ENCODE assay signal across 8 cellular contexts in the genomic region with DNA sequence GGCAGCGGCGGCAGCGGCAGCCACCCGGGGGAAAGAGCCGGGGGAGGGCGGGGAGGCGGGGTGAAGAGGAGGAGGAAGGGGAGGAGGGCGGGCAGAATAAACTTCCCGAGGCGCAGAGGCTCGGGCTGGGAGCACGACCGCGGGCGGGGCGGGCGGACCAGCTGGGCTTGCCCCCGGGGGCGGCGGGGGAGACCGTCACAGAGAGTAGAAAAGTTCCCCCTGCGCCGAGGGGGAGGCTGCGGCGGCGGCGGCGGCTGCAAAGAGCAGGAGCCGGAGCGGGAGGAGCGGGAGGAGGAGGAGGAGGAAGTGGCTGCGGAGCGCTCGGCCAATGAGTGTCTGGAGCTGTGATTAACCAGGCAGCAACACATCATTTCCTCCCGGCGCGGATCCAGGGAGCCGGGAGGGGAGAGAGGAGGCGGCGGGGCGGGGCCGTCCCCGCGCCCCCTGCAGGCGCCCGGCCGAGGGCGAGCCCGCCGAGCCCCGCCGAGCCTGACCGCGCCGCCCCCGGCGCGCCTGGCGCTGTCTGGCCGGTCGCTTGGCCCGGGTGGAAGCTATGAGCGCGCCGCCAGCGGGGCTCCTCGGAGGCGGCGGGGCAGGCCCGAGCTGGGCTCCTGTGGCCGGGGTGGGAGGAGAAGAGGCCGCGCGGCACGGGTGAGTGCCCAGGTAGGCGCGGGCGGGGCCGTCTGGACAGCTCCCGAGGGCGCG. TPM values are rescaled to one million over a fixed set of nuclear protein-coding genes. Genes with fewer than 3 reads are reported as not detected.
A peak's percentile ranks its signal among the peaks of the same experiment; 100 is the strongest.
DNase-seq lines count a peak whose midpoint lies in the region; ATAC-seq and TF ChIP-seq lines count a peak whose summit lies in the region.

A gene (minus strand): TSS at position 265 of the 705 bp plus-strand sequence. CDS start 76,837 bp downstream, outside the sequence.

- in situ Hi-C loops in Panc1 (cut with HindIII; ENCODE audit: low pct_unique_long_range_greater_than_20kb, low sequenced_read_pairs), result no loop called here

- DNase-seq in DMS114 treated with DMSO at 0.1 percent for 48 hours (lab: John Stamatoyannopoulos, UW; ENCODE audit: unreplicated experiment), result peak; percentile 86
- no peak for DNase-seq in Panc1 (ENCODE audit: low read depth, low spot score)
- DNase-seq in activated T-cell treated with anti-CD3 and anti-CD28 coated beads, Interleukin-2, amount 50 U/mL, for 48 hours, result peak; percentile 88 to 90
- DNase-seq in stimulated activated CD8-positive, alpha-beta memory T cell treated with anti-CD3 and anti-CD28 coated beads, Interleukin-4, amount 100 ng/mL, for 48 hours, result peak; percentile 87

- POLR2A ChIA-PET in Panc1 (lab: Charles Lee), result interaction anchor here (0.8 kb wide), 1 partner anchor 617 kb away, joined by 3 read pairs; no protein-coding TSS in a partner anchor

- intact Hi-C loops in Panc1 (cut with micrococcal nuclease; ENCODE audit: unreplicated experiment), result loop anchor here (10.0 kb wide), 1 partner anchor 91 kb away; no protein-coding TSS in a partner anchor

- H3K4me1 Mint-ChIP-seq in IgD-negative memory B cell, result peaks cover 8 to 36% (median 16%) of the 10 kb centered on the region in 3 donors

- no peaks in the 10 kb centered on the region for H3K27me3 ChIP-seq in Panc1 (ENCODE audit: control insufficient read depth, insufficient read depth, low read length)
- no peaks in the 10 kb centered on the region for H3K27me3 ChIP-seq in mucosa of stomach (ENCODE audit: control insufficient read depth, insufficient read depth, low read length)

- H3K4me3 Mint-ChIP-seq in IgD-negative memory B cell, result peak within 1 kb of the TSS; percentile 89 to 97 (median 94)

- TF ChIP-seq CTCF in Panc1 (IDR thresholded peaks at IDR 0.05), result peak; percentile 74

- no peaks in the 10 kb centered on the region for H3K27me3 Mint-ChIP-seq in IgD-negative memory B cell

- no peaks in the 10 kb centered on the region for H3K9me3 ChIP-seq in Panc1 (ENCODE audit: control insufficient read depth, insufficient read depth, low read depth, low read length)
- no peaks in the 10 kb centered on the region for H3K9me3 ChIP-seq in mucosa of stomach (ENCODE audit: control insufficient read depth, low read length)

- H3K9ac ChIP-seq in mucosa of stomach (ENCODE audit: low read length), result peak within 1 kb of the TSS; percentile 76

- BruUV-seq in Panc1 (replicated peaks; lab: Mats Ljungman, UMichigan), result no TSS peak

- peaks cover 22% of the 10 kb centered on the region for H3K4me1 ChIP-seq in Panc1 (ENCODE audit: control insufficient read depth, insufficient read depth, low read length)
- H3K4me1 ChIP-seq in mucosa of stomach (ENCODE audit: control insufficient read depth, insufficient read depth, low read length), result peaks cover 36% of the 10 kb centered on the region

- CTCF ChIA-PET in Panc1 (lab: Charles Lee), result interaction anchor here (0.6 to 1.0 kb wide), 3 partner anchors 15 to 613 kb away, joined by 3 to 5 read pairs (median 4); no protein-coding TSS in a partner anchor

- peak; percentile 81 for ATAC-seq in GM21576 (IDR thresholded peaks at IDR 0.05; ENCODE audit: unreplicated experiment)
- peak; percentile 97 for ATAC-seq in Panc1
- peak; percentile 96 for ATAC-seq in esophagus mucosa

- no peaks in the 10 kb centered on the region for H3K36me3 Mint-ChIP-seq in IgD-negative memory B cell

- no peaks in the 10 kb centered on the region for H3K9me3 Mint-ChIP-seq in IgD-negative memory B cell

- H3K27ac ChIP-seq in Panc1 (ENCODE audit: low read length), result peak within 1 kb of the TSS; percentile 82

- H3K36me3 ChIP-seq in Panc1 (ENCODE audit: control insufficient read depth, insufficient read depth, low read length) (no peaks in the 10 kb centered on the region; the same call in 1 of the 2 replicates), mucosa of stomach (ENCODE audit: control insufficient read depth, insufficient read depth, low read length) (no peaks in the 10 kb centered on the region)

- H3K4me3 ChIP-seq in Panc1 (ENCODE audit: low read depth in 2 of 2, low read length in 2 of 2) (peak within 1 kb of the TSS; percentile 63 to 91), mucosa of stomach (ENCODE audit: low read length) (peak within 1 kb of the TSS; percentile 69)

- peak within 1 kb of the TSS; percentile 64 to 88 (median 71) for H3K27ac Mint-ChIP-seq in IgD-negative memory B cell

RNA-seq across cellular contexts. Expression of the gene that starts here (rescaled TPM):
- 2.7 TPM for polyA plus RNA-seq in IgD-negative memory B cell
- total RNA-seq in Panc1 (2021; ENCODE audit: unreplicated experiment) (27.6 TPM), esophagus mucosa (12.6 TPM)
- polyA plus RNA-seq in Panc1 (2012; ENCODE audit: insufficient read length), result 21.5 TPM
